18 cellular contexts compared by ENCODE assay signal in the genomic region with DNA sequence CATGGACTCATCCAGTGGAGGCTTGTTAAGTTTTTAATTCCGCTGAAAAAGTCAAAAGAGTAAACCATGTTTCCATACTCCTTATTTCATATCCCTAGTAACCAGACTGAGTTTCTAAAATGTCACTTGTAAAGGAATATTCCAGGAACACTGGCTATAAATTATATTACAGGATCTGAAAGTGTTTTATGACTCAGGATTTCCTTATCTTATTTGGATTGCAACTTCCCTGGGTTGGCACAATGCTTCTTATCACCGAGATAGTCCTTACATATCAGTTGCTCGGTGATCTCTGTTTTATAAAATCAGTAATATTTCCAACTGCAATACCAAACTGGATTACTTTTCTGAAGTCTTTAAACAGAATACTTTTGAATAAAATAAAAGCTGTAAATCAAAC.
DNase-seq lines count a peak whose midpoint lies in the region; FAIRE-seq and TF ChIP-seq lines count a peak whose summit lies in the region.
"Had no signal": no experiment of that assay in that cellular context is flagged by ENCODE, and none has a peak within 500 bp of the region (broad histone marks: within the 10 kb centered on the region; RNA-seq: fewer than 3 reads in every experiment).

No MANE protein-coding gene starts in this region.

- no peaks in the 10 kb centered on the region for H3K36me3 ChIP-seq in transverse colon
- H3K36me3 ChIP-seq: cardiac muscle cell, neutrophil had no signal

- no peaks in the 10 kb centered on the region for H3K36me3 Mint-ChIP-seq in chondrocyte (ENCODE audit: low read depth)
- H3K36me3 Mint-ChIP-seq: activated naive CD4-positive, alpha-beta T cell treated with anti-CD3 and anti-CD28 coated beads, Interleukin-2, amount 50 U/mL, for 24 hours had no signal

- H3K27me3 Mint-ChIP-seq in chondrocyte (ENCODE audit: low read depth): no peaks in the 10 kb centered on the region
- H3K27me3 Mint-ChIP-seq: activated naive CD4-positive, alpha-beta T cell treated with anti-CD3 and anti-CD28 coated beads, Interleukin-2, amount 50 U/mL, for 24 hours had no signal

- H3K27ac Mint-ChIP-seq in chondrocyte (ENCODE audit: unreplicated experiment): no peak overlapping the region

- no peaks in the 10 kb centered on the region for H3K9me3 Mint-ChIP-seq in chondrocyte (ENCODE audit: low read depth)
- H3K9me3 Mint-ChIP-seq: activated naive CD4-positive, alpha-beta T cell treated with anti-CD3 and anti-CD28 coated beads, Interleukin-2, amount 50 U/mL, for 24 hours had no signal

- TF ChIP-seq POLR2A in transverse colon (IDR thresholded peaks at IDR 0.05) (peak; percentile 16), H54 (IDR thresholded peaks at IDR 0.05; ENCODE audit: low read depth, low read length) (no peak)

- TF ChIP-seq EP300 in transverse colon (IDR thresholded peaks at IDR 0.05; ENCODE audit: low read depth): no peak

- peak overlapping the region; percentile 69 to 82 (median 80) for H3K27ac ChIP-seq in transverse colon
- H3K27ac ChIP-seq: cardiac muscle cell, neutrophil had no signal

- DNase-seq in LHCN-M2 (ENCODE audit: low read depth) (peak; percentile 19), amniotic epithelial cell (ENCODE audit: low read depth) (peak; percentile 55), lung microvascular endothelial cell (ENCODE audit: low read depth in 2 of 2) (peak; percentile 35 to 48), transverse colon (no peak), chondrocyte (ENCODE audit: low spot score) (no peak), H54 (ENCODE audit: insufficient read length, low spot score) (no peak), retina (no peak)
- DNase-seq: activated CD4-positive, alpha-beta T cell treated with anti-CD3 and anti-CD28 coated beads, Interleukin-2, amount 50 U/mL, for 1 hour; DMS53; effector CD8-positive, alpha-beta T cell; hippocampal formation; midbrain; NCI-H1105; NCI-H526 treated with DMSO at 0.1 percent for 48 hours had no signal

- 42 to 47% methylated on average over 3 of the region's 3 CpGs for WGBS in transverse colon (ENCODE audit: low coverage in 1 of 2), 2 donors

- H3K9me3 ChIP-seq in transverse colon: no peaks in the 10 kb centered on the region
- H3K9me3 ChIP-seq: neutrophil had no signal

- H3K27me3 ChIP-seq in transverse colon: no peaks in the 10 kb centered on the region
- H3K27me3 ChIP-seq: cardiac muscle cell, neutrophil had no signal

- TF ChIP-seq CTCF in transverse colon (IDR thresholded peaks at IDR 0.05) (no peak), chondrocyte (IDR thresholded peaks at IDR 0.05) (no peak)

- FAIRE-seq in H54 (lab: Jason Lieb, UNC): no peak
- FAIRE-seq: K562 had no signal

- H3K4me1 ChIP-seq in transverse colon: peaks cover 10 to 68% (median 41%) of the 10 kb centered on the region in 4 donors

- peaks cover 34% of the 10 kb centered on the region for H3K4me1 Mint-ChIP-seq in chondrocyte (ENCODE audit: low read depth)

- no peak overlapping the region for H3K4me3 Mint-ChIP-seq in chondrocyte (ENCODE audit: unreplicated experiment)
- H3K4me3 Mint-ChIP-seq: activated naive CD4-positive, alpha-beta T cell treated with anti-CD3 and anti-CD28 coated beads, Interleukin-2, amount 50 U/mL, for 24 hours had no signal

- intact Hi-C loops in transverse colon (cut with DNase I; ENCODE audit: low total_unique reads): no loop called here

- in situ Hi-C loops in transverse colon (cut with MboI; ENCODE audit: low pct_ligation_motif_present in 1 of 4, low pct_unique_long_range_greater_than_20kb in 1 of 4, low sequenced_read_pairs in 3 of 4): no loop called here

- H3K4me3 ChIP-seq in transverse colon: no peak overlapping the region
- H3K4me3 ChIP-seq: cardiac muscle cell, K562 had no signal

Comparison
In these comparisons a context has a peak if more than half of its experiments do, and no peak if none do; other contexts are left out.
1. DNase-seq: peak in LHCN-M2 (single experiment), amniotic epithelial cell (single experiment) and lung microvascular endothelial cell (2 of 2); none in transverse colon (single experiment), chondrocyte (single experiment), H54 (single experiment) and retina (single experiment).